18 cellular contexts compared by ENCODE assay signal in the genomic region with DNA sequence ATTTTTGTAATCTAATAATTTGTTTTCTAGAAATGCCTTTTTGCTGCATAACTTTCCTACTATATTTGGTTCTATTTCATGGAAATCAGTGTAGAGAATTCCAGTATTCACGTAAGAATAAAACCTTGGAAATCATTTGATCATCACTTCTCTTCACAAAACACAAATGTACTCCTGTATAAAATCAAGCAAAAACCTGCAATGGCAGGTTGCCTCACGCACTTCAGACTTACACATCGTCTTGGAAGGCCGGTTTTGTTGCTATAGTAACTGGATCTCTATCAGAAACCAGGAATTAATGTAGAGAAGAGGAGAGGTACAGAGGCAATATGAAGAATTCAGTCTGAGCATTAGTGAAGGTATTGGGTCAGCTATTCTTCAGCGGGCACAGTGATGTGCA.
DNase-seq lines count a peak whose midpoint lies in the region; ATAC-seq, FAIRE-seq and TF ChIP-seq lines count a peak whose summit lies in the region.
"Had no signal": no experiment of that assay in that cellular context is flagged by ENCODE, and none has a peak within 500 bp of the region (broad histone marks: within the 10 kb centered on the region; RNA-seq: fewer than 3 reads in every experiment).

No MANE protein-coding gene starts in this region.

- CTCF ChIA-PET in K562 (lab: Yijun Ruan, JAX; ENCODE audit: low intra/inter-chr PET ratio), result no interaction called here

- intact Hi-C loops in K562 (cut with micrococcal nuclease) (no loop called here), thyroid gland (cut with DNase I) (no loop called here)

- no peak overlapping the region for H3K4me3 ChIP-seq in K562
- H3K4me3 ChIP-seq in neural cell (ENCODE audit: low read length), result peak overlapping the region; percentile 34
- no peak overlapping the region for H3K4me3 ChIP-seq in thyroid gland (replicated peaks in 1 of 3)
- H3K4me3 ChIP-seq: A549, GM12878 had no signal

- no peak for TF ChIP-seq EP300 in K562 (IDR thresholded peaks at IDR 0.05; ENCODE audit: low read length)
- TF ChIP-seq EP300 in neural cell (conservative IDR thresholded peaks at IDR 0.05; ENCODE audit: poor library complexity, severe bottlenecking), result peak; percentile 55

- H4K20me1 ChIP-seq in K562 (replicated peaks; ENCODE audit: control insufficient read depth, insufficient read depth, low read length), result no peaks in the 10 kb centered on the region
- no peaks in the 10 kb centered on the region for H4K20me1 ChIP-seq in neural cell (ENCODE audit: insufficient read depth)

- H2AFZ ChIP-seq in K562 (ENCODE audit: low read depth, low read length) (no peak overlapping the region), neural cell (ENCODE audit: low read depth, low read length) (no peak overlapping the region)

- H3K36me3 ChIP-seq in K562 (ENCODE audit: control insufficient read depth, insufficient read depth, low read length) (no peaks in the 10 kb centered on the region), neural cell (ENCODE audit: insufficient read depth, low read length) (no peaks in the 10 kb centered on the region), thyroid gland (no peaks in the 10 kb centered on the region)

- H3K4me1 ChIP-seq in K562 (replicated peaks in 1 of 2; ENCODE audit: control insufficient read depth in 2 of 2, insufficient read depth in 2 of 2, low read length in 2 of 2), result no peaks in the 10 kb centered on the region
- no peaks in the 10 kb centered on the region for H3K4me1 ChIP-seq in thyroid gland
- H3K4me1 ChIP-seq: A549, Caco-2 had no signal

- DNase-seq in DMS53 (lab: John Stamatoyannopoulos, UW) (peak; percentile 1), DMS53 treated with DMSO at 0.1 percent for 48 hours (lab: John Stamatoyannopoulos, UW; ENCODE audit: unreplicated experiment) (no peak), K562 (ENCODE audit: extremely low read depth in 1 of 4, low spot score in 3 of 4) (no peak), epithelial cell of prostate (ENCODE audit: low read depth, low spot score) (peak; percentile 10), thyroid gland (no peak)
- DNase-seq in activated naive CD4-positive, alpha-beta T cell treated with Interleukin-2 at 50 U/mL for 16 hours, result no peak
- DNase-seq: AML-193; Caco-2; CD4-positive, alpha-beta T cell; DMS79 treated with DMSO at 0.1 percent for 48 hours; H9 had no signal

- no peaks in the 10 kb centered on the region for H3K9me2 ChIP-seq in neural cell (ENCODE audit: insufficient read depth, low read length)

- H3K9ac ChIP-seq in K562 (ENCODE audit: insufficient read depth in 1 of 2, low read depth in 2 of 2, low read length in 2 of 2) (no peak overlapping the region), neural cell (ENCODE audit: low read length) (peak overlapping the region; percentile 37)

- no peaks in the 10 kb centered on the region for H3K9me1 ChIP-seq in K562 (ENCODE audit: control insufficient read depth, insufficient read depth, low read length)

- TF ChIP-seq CTCF in K562 (IDR thresholded peaks at IDR 0.05 in 2 of 3, conservative IDR thresholded peaks at IDR 0.05 in 1 of 3; ENCODE audit: insufficient read depth in 2 of 3, low read depth in 1 of 3, low read length in 3 of 3), result no peak
- no peak for TF ChIP-seq CTCF in neural cell (IDR thresholded peaks at IDR 0.05; ENCODE audit: poor library complexity, severe bottlenecking)
- no peak for TF ChIP-seq CTCF in thyroid gland (IDR thresholded peaks at IDR 0.05)

- BruUV-seq in K562 (replicated peaks; lab: Mats Ljungman, UMichigan), result no TSS peak

- in situ Hi-C loops in K562 (cut with MboI), result no loop called here

- TF ChIP-seq POLR2A in K562 (conservative IDR thresholded peaks at IDR 0.05) (no peak), thyroid gland (IDR thresholded peaks at IDR 0.05) (no peak)

- ATAC-seq in K562, result no peak
- ATAC-seq: A549, GM12878 had no signal

- POLR2A ChIA-PET in K562 (lab: Yijun Ruan, JAX), result interaction anchor here (0.5 kb wide), 1 partner anchor 45 kb away, joined by 3 read pairs; no protein-coding TSS in a partner anchor

- no peak overlapping the region for H3K27ac ChIP-seq in K562 (ENCODE audit: extremely low read depth, low read depth, low read length)
- H3K27ac ChIP-seq in epithelial cell of prostate, result no peak overlapping the region
- H3K27ac ChIP-seq in neural cell (ENCODE audit: low read length), result peak overlapping the region; percentile 82
- H3K27ac ChIP-seq in thyroid gland, result no peak overlapping the region
- H3K27ac ChIP-seq: 22Rv1, A549, C4-2B had no signal

- WGBS in K562 (ENCODE audit: insufficient coverage, low coverage, missing lambda C conversion rate), result 4% methylated on average over 5 of the region's 5 CpGs
- WGBS in thyroid gland, 2 donors, result 75 to 82% methylated on average over 5 of the region's 5 CpGs

- H3F3A ChIP-seq in neural cell (ENCODE audit: insufficient read depth, low read length, poor library complexity, severe bottlenecking), result no peaks in the 10 kb centered on the region

- H3K4me2 ChIP-seq in K562 (ENCODE audit: insufficient read depth, low read length), result no peak overlapping the region
- H3K4me2 ChIP-seq in neural cell (ENCODE audit: low read length), result peak overlapping the region; percentile 47
- H3K4me2 ChIP-seq: A549 had no signal

- TF ChIP-seq RAD21 in K562 (CRISPR knock-in tag; conservative IDR thresholded peaks at IDR 0.05 in 1 of 2, IDR thresholded peaks at IDR 0.05 in 1 of 2) (no peak), neural cell (conservative IDR thresholded peaks at IDR 0.05) (peak; percentile 43)

- no peak for FAIRE-seq in K562 (lab: Jason Lieb, UNC)
- FAIRE-seq: A549, D721Med, GM12878, H1 had no signal

- H3K9me3 ChIP-seq in K562 (replicated peaks; ENCODE audit: control insufficient read depth, insufficient read depth, low read depth, low read length) (no peaks in the 10 kb centered on the region), neural cell (ENCODE audit: low read length) (no peaks in the 10 kb centered on the region), thyroid gland (no peaks in the 10 kb centered on the region)
- H3K9me3 ChIP-seq: A549, Caco-2 had no signal

- H3K79me2 ChIP-seq in K562 (ENCODE audit: control insufficient read depth, insufficient read depth, low read length) (no peaks in the 10 kb centered on the region), neural cell (replicated peaks; ENCODE audit: insufficient read depth, low read length) (no peaks in the 10 kb centered on the region)

- H3K27me3 ChIP-seq in K562 (ENCODE audit: control insufficient read depth in 2 of 2, insufficient read depth in 2 of 2, low read length in 2 of 2) (no peaks in the 10 kb centered on the region), neural cell (ENCODE audit: insufficient read depth, low read depth, low read length) (no peaks in the 10 kb centered on the region), thyroid gland (no peaks in the 10 kb centered on the region)

TF ChIP-seq in K562, 482 proteins besides CTCF, POLR2A, EP300 and RAD21:
- TF ChIP-seq RFX1 (IDR thresholded peaks at IDR 0.05), result peak; percentile 48; the same call in 1 of the 2 replicates
- TF ChIP-seq, protein P1, sequence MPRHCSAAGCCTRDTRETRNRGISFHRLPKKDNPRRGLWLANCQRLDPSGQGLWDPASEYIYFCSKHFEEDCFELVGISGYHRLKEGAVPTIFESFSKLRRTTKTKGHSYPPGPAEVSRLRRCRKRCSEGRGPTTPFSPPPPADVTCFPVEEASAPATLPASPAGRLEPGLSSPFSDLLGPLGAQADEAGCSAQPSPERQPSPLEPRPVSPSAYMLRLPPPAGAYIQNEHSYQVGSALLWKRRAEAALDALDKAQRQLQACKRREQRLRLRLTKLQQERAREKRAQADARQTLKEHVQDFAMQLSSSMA (CRISPR knock-in tag; IDR thresholded peaks at IDR 0.05), result no peak
TF ChIP-seq in K562: peak in this region for 1.

TF ChIP-seq in neural cell, 6 proteins besides CTCF, POLR2A, EP300 and RAD21:
- no peak for TF ChIP-seq EZH2 (IDR thresholded peaks at IDR 0.05; ENCODE audit: borderline replicate concordance, insufficient read depth, low read length, poor library complexity, severe bottlenecking)
- no peak for TF ChIP-seq TAF1 (IDR thresholded peaks at IDR 0.05; ENCODE audit: low read depth)
- peak; percentile 43 for TF ChIP-seq POLR2AphosphoS5 (IDR thresholded peaks at IDR 0.05)
- peak; percentile 30 for TF ChIP-seq SMC3 (conservative IDR thresholded peaks at IDR 0.05; ENCODE audit: poor library complexity)
- TF ChIP-seq, protein P2, sequence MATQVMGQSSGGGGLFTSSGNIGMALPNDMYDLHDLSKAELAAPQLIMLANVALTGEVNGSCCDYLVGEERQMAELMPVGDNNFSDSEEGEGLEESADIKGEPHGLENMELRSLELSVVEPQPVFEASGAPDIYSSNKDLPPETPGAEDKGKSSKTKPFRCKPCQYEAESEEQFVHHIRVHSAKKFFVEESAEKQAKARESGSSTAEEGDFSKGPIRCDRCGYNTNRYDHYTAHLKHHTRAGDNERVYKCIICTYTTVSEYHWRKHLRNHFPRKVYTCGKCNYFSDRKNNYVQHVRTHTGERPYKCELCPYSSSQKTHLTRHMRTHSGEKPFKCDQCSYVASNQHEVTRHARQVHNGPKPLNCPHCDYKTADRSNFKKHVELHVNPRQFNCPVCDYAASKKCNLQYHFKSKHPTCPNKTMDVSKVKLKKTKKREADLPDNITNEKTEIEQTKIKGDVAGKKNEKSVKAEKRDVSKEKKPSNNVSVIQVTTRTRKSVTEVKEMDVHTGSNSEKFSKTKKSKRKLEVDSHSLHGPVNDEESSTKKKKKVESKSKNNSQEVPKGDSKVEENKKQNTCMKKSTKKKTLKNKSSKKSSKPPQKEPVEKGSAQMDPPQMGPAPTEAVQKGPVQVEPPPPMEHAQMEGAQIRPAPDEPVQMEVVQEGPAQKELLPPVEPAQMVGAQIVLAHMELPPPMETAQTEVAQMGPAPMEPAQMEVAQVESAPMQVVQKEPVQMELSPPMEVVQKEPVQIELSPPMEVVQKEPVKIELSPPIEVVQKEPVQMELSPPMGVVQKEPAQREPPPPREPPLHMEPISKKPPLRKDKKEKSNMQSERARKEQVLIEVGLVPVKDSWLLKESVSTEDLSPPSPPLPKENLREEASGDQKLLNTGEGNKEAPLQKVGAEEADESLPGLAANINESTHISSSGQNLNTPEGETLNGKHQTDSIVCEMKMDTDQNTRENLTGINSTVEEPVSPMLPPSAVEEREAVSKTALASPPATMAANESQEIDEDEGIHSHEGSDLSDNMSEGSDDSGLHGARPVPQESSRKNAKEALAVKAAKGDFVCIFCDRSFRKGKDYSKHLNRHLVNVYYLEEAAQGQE (IDR thresholded peaks at IDR 0.05; ENCODE audit: borderline replicate concordance), result peak; percentile 67
- TF ChIP-seq MXI1 (conservative IDR thresholded peaks at IDR 0.05; ENCODE audit: poor library complexity, severe bottlenecking), result no peak

Comparison
In these comparisons a context has a peak if more than half of its experiments do, and no peak if none do; other contexts are left out.
1. DNase-seq: peak in DMS53 (single experiment) and epithelial cell of prostate (single experiment); none in DMS53 treated with DMSO at 0.1 percent for 48 hours (single experiment), K562 (0 of 4), thyroid gland (0 of 2) and activated naive CD4-positive, alpha-beta T cell treated with Interleukin-2 at 50 U/mL for 16 hours (single experiment).